9 cellular contexts compared by ENCODE assay signal in the genomic region with DNA sequence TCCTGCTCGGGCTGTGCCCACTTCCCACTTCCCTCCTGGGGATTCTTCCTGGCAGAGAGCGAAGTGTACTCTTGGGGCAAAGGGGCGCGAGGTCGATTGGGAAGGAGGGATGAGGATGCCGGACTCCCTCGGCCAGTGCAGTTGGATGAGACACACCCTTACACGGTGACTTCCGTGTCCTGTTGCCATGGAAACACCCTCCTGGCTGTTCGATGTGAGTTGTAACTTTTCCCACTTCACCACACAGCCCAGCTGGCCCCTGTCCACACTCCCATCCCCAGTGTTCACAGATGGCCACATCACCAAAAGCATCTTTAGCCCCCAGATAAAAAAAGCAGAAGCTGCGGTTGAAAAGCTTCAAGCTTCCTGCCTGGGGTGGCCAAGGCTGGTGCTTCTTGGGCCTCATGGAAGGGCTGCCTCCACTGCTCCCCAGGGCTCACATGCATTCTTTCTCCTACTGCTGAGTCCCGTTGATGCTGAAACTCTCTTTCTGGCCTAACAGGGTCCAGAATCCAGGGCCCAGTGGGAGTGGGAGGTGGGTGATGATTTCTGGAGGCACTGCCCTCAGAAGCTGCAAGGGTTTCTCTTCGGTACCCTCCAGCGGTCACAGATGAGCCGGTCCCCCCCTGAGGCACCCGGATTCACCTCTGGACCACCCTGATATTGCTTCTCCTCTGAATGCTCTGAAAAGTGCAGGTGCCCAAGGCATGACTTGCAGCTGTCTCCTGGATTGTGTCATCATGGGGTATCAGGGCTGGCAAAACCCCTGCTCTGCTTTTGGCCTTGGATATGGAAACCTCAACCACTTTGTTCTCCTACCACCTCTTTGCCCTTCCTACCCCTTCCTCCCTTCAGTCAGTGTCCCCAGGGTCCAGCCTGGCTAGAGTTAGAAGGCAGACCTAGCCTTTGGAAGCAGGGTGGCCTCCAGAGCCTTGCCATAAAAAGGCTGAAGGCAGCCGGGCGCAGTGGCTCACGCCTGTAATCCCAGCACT. TPM values are rescaled to one million over a fixed set of nuclear protein-coding genes. Genes with fewer than 3 reads are reported as not detected.
A peak's percentile ranks its signal among the peaks of the same experiment; 100 is the strongest.
DNase-seq lines count a peak whose midpoint lies in the region; ATAC-seq and FAIRE-seq lines count a peak whose summit lies in the region.
"Had no signal": no experiment of that assay in that cellular context is flagged by ENCODE, and none has a peak within 500 bp of the region (broad histone marks: within the 10 kb centered on the region; RNA-seq: fewer than 3 reads in every experiment).

No MANE protein-coding gene starts in this region.

- FAIRE-seq in GM19239 (lab: Jason Lieb, UNC) (peak; percentile 76), RCC 7860 (lab: Jason Lieb, UNC) (no peak)

- H3K27me3 ChIP-seq in BLaER1, result no peaks in the 10 kb centered on the region

- H3K9me3 ChIP-seq in BLaER1, result peaks cover 3% of the 10 kb centered on the region; the same call in 1 of the 2 replicates

- ATAC-seq in left colon (no peak), GM21717 (IDR thresholded peaks at IDR 0.05; ENCODE audit: unreplicated experiment) (no peak)

- H3K27ac ChIP-seq in BLaER1, result peak overlapping the region; percentile 95

- H3K9ac ChIP-seq in BLaER1, result peak overlapping the region; percentile 96

- peak overlapping the region; percentile 52 for H3K4me3 ChIP-seq in BLaER1

- intact Hi-C loops in left colon (cut with DNase I, micrococcal nuclease), result no loop called here

- peaks cover 79% of the 10 kb centered on the region for H3K4me1 ChIP-seq in BLaER1

- peaks cover 8% of the 10 kb centered on the region for H3K36me3 ChIP-seq in BLaER1

- peak overlapping the region; percentile 96 for H3K4me2 ChIP-seq in BLaER1

- peaks cover 23% of the 10 kb centered on the region for H4K20me1 ChIP-seq in BLaER1

- DNase-seq in GM19239 (ENCODE audit: insufficient read length, low spot score) (peak; percentile 44), SKM-1 (lab: John Stamatoyannopoulos, UW; ENCODE audit: unreplicated experiment) (peak; percentile 79), left colon (peak; percentile 47 to 71), RCC 7860 (ENCODE audit: low spot score) (no peak), SK-N-DZ (ENCODE audit: low spot score) (no peak)
- no peak for DNase-seq in stimulated activated CD4-positive, alpha-beta T cell treated with anti-CD3 and anti-CD28 coated beads, Interleukin-15, amount 100 ng/mL, for 24 hours
- DNase-seq: COR-L47 had no signal

RNA-seq across cellular contexts. Expression of a gene that starts 2.2 kb away (rescaled TPM):
- 100 to 1,000 TPM; 116 to 136 TPM for total RNA-seq in left colon
- 125 and 130 TPM in 2 replicates for polyA plus RNA-seq in SK-N-DZ (2014; cell fraction: cytosol; rRNA removed)
- 171 and 225 TPM in 2 replicates for polyA plus RNA-seq in SK-N-DZ (2014; cell fraction: nucleus; rRNA removed)

RNA-seq across cellular contexts. Expression of a gene that starts 13.1 kb away (rescaled TPM):
- 1 to 10 TPM; 5.6 to 5.7 TPM for total RNA-seq in left colon
- 1.6 and 6.7 TPM in 2 replicates for polyA plus RNA-seq in SK-N-DZ (2014; cell fraction: cytosol; rRNA removed)
- polyA plus RNA-seq in SK-N-DZ (2014; cell fraction: nucleus; rRNA removed), result 3.6 and 8.4 TPM in 2 replicates

RNA-seq across cellular contexts. Expression of a gene that starts 15.6 kb away (rescaled TPM):
- total RNA-seq in left colon, result 10 to 100 TPM in 1 of 2 donors, 1 to 10 TPM in 1; 7.1 to 12.8 TPM
- polyA plus RNA-seq in SK-N-DZ (2014; cell fraction: cytosol; rRNA removed), result 8.8 and 11.8 TPM in 2 replicates
- polyA plus RNA-seq in SK-N-DZ (2014; cell fraction: nucleus; rRNA removed), result 7.4 and 7.6 TPM in 2 replicates

RNA-seq across cellular contexts. Expression of a gene that starts 21.9 kb away (rescaled TPM):
- 1,000 to 10,000 TPM; 1,131 to 1,234 TPM for total RNA-seq in left colon
- 1,168 and 1,695 TPM in 2 replicates for polyA plus RNA-seq in SK-N-DZ (2014; cell fraction: cytosol; rRNA removed)
- 853 and 1,299 TPM in 2 replicates for polyA plus RNA-seq in SK-N-DZ (2014; cell fraction: nucleus; rRNA removed)

RNA-seq across cellular contexts. Expression of a gene that starts 24.0 kb away (rescaled TPM):
- total RNA-seq in left colon, result 10 to 100 TPM in 1 of 2 donors, 1 to 10 TPM in 1; 6.9 to 17.4 TPM
- 50.8 and 51.5 TPM in 2 replicates for polyA plus RNA-seq in SK-N-DZ (2014; cell fraction: cytosol; rRNA removed)
- 124 and 148 TPM in 2 replicates for polyA plus RNA-seq in SK-N-DZ (2014; cell fraction: nucleus; rRNA removed)

Comparison
In these comparisons a context has a peak if more than half of its experiments do, and no peak if none do; other contexts are left out.
1. DNase-seq: peak in GM19239 (single experiment), SKM-1 (single experiment) and left colon (2 of 2); none in stimulated activated CD4-positive, alpha-beta T cell treated with anti-CD3 and anti-CD28 coated beads, Interleukin-15, amount 100 ng/mL, for 24 hours (single experiment), RCC 7860 (single experiment) and SK-N-DZ (single experiment).